22 cellular contexts compared by ENCODE assay signal in the genomic region with DNA sequence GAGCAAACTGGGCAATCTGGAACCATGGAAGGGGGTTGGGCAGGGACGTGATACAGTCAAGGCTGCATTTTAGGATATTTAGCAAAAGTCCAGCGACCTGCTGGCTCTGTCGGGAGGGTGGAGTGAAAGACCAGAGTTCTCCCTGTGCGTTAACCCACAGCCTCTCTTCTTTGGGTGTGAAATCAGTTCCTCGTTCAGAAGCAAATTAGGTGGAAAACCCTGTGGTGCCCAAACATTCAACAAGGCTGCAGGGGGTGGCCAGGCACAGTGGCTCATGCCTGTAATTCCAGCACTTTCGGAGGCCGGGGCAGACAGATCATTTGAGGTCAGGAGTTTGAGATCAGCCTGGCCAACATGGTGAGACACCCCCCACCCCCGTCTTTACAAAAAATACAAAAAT. TPM values are rescaled to one million over a fixed set of nuclear protein-coding genes. Genes with fewer than 3 reads are reported as not detected.
"Had no signal": no experiment of that assay in that cellular context is flagged by ENCODE, and none has a peak within 500 bp of the region (broad histone marks: within the 10 kb centered on the region; RNA-seq: fewer than 3 reads in every experiment).

No MANE protein-coding gene starts in this region.

- H3K9me3 Mint-ChIP-seq: IgD-negative memory B cell had no signal

- FAIRE-seq: K562, RCC 7860 had no signal

- ATAC-seq: K562 had no signal

- H3K36me3 ChIP-seq: SJSA1 had no signal

- H3K9ac ChIP-seq: KMS-11 had no signal

- H3K27ac ChIP-seq: KMS-11, SJSA1, SK-N-MC had no signal

- DNase-seq: Kasumi-1, MM.1S, NCI-H1092 treated with DMSO at 0.1 percent for 48 hours, NCI-H1436, NCI-H187 treated with DMSO at 0.1 percent for 48 hours, NCI-H2029 treated with DMSO at 0.1 percent for 48 hours, NCI-H2171 treated with DMSO at 0.1 percent for 48 hours, NCI-H524, NCI-H526 treated with DMSO at 0.1 percent for 48 hours, NCI-H748 treated with DMSO at 0.1 percent for 48 hours, Right ventricle myocardium superior, RPMI8226, SIG-M5 had no signal

- H3K4me3 ChIP-seq: K562, SJSA1, SK-N-MC had no signal

- H3K9me3 ChIP-seq: SJSA1 had no signal

- H3K4me2 ChIP-seq: KMS-11 had no signal

- H3K4me1 ChIP-seq: SJSA1 had no signal

RNA-seq across cellular contexts. Expression of gene TMEM151A, which starts 5.9 kb away (rescaled TPM):
- total RNA-seq: HT1080, K562, M059J, Right ventricle myocardium superior had no signal
- polyA plus RNA-seq: IgD-negative memory B cell, K562 had no signal

RNA-seq across cellular contexts. Expression of gene CD248, which starts 19.2 kb away (rescaled TPM):
- total RNA-seq: HT1080, M059J, NCI-H460 had no signal
- polyA plus RNA-seq: K562 had no signal

RNA-seq across cellular contexts. Expression of gene CNIH2, which starts 19.6 kb away (rescaled TPM):
- total RNA-seq: Right ventricle myocardium superior had no signal
- polyA plus RNA-seq: IgD-negative memory B cell had no signal
